In genomic region chr1:155044812-155045690, GRCh38 we compare ENCODE assay signal across 8 cellular contexts. TPM values are rescaled to one million over a fixed set of nuclear protein-coding genes. Genes with fewer than 3 reads are reported as not detected.
DNase-seq lines count a peak whose midpoint lies in the region; ATAC-seq and TF ChIP-seq lines count a peak whose summit lies in the region.

No MANE protein-coding gene starts in this region.

- no peak for TF ChIP-seq POLR2A in esophagus muscularis mucosa (IDR thresholded peaks at IDR 0.05; ENCODE audit: low read depth)
- peak; percentile 11 for TF ChIP-seq POLR2A in transverse colon (IDR thresholded peaks at IDR 0.05)

- peak; percentile 94 for ATAC-seq in CD8-positive, alpha-beta T cell
- no peak for ATAC-seq in GM18498 (IDR thresholded peaks at IDR 0.05; ENCODE audit: unreplicated experiment)

- H3K4me1 ChIP-seq in CD8-positive, alpha-beta T cell (ENCODE audit: insufficient read depth, low read length): no peaks in the 10 kb centered on the region
- peaks cover 41% of the 10 kb centered on the region for H3K4me1 ChIP-seq in NT2/D1 (ENCODE audit: insufficient read depth, insufficient read length)
- peaks cover 11 to 20% (median 17%) of the 10 kb centered on the region in 4 donors for H3K4me1 ChIP-seq in esophagus muscularis mucosa
- H3K4me1 ChIP-seq in transverse colon: peaks cover 20 to 32% (median 31%) of the 10 kb centered on the region in 4 donors

- no peak for TF ChIP-seq EP300 in esophagus muscularis mucosa (IDR thresholded peaks at IDR 0.05)
- TF ChIP-seq EP300 in transverse colon (IDR thresholded peaks at IDR 0.05; ENCODE audit: low read depth): no peak

- H3K4me3 ChIP-seq in CD8-positive, alpha-beta T cell (ENCODE audit: low read depth, low read length): no peak overlapping the region
- no peak overlapping the region for H3K4me3 ChIP-seq in NT2/D1 (ENCODE audit: insufficient read length, low read depth)
- H3K4me3 ChIP-seq in esophagus muscularis mucosa: no peak overlapping the region
- no peak overlapping the region for H3K4me3 ChIP-seq in transverse colon

- CTCF ChIA-PET in CD8-positive, alpha-beta T cell (lab: Charles Lee): interaction anchor here (0.6 to 20.1 kb wide), 23 partner anchors 10 to 564 kb away, joined by 3 to 528 read pairs (median 4); partner anchors contain the start of genes EFNA3, EFNA4 and KRTCAP2
- CTCF ChIA-PET in HEK293T (lab: Yijun Ruan, JAX): interaction anchor here (0.6 to 6.5 kb wide), 11 partner anchors 9 to 375 kb away, joined by 3 to 33 read pairs (median 5); no protein-coding TSS in a partner anchor

- H3K4me1 Mint-ChIP-seq in CD8-positive, alpha-beta T cell (ENCODE audit: low read depth): peaks cover 4% of the 10 kb centered on the region

- 55% methylated on average over 7 of the region's 7 CpGs for WGBS in esophagus muscularis mucosa
- WGBS in transverse colon (ENCODE audit: low coverage in 1 of 2), 2 donors: 50 to 53% methylated on average over 2 to 7 of the region's 7 CpGs

- H3K36me3 ChIP-seq in CD8-positive, alpha-beta T cell (ENCODE audit: insufficient read depth, low read length): no peaks in the 10 kb centered on the region
- H3K36me3 ChIP-seq in NT2/D1 (ENCODE audit: insufficient read depth, insufficient read length, low read length) (no peaks in the 10 kb centered on the region), esophagus muscularis mucosa (no peaks in the 10 kb centered on the region), transverse colon (no peaks in the 10 kb centered on the region)

- POLR2A ChIA-PET in CD8-positive, alpha-beta T cell (lab: Charles Lee): interaction anchor here (1.2 to 1.8 kb wide), 2 partner anchors 17 to 126 kb away, joined by 5 to 8 read pairs; no protein-coding TSS in a partner anchor
- POLR2A ChIA-PET in HEK293T (lab: Yijun Ruan, JAX): interaction anchor here (1.0 to 2.3 kb wide), 7 partner anchors 9 to 128 kb away, joined by 3 to 7 read pairs (median 3); partner anchors contain the start of genes KRTCAP2 and PYGO2

- peak; percentile 64 for TF ChIP-seq CTCF in CD8-positive, alpha-beta T cell (IDR thresholded peaks at IDR 0.05)
- TF ChIP-seq CTCF in esophagus muscularis mucosa (IDR thresholded peaks at IDR 0.05): peak; percentile 77 to 88 (median 79)
- peak; percentile 59 to 82 (median 72) for TF ChIP-seq CTCF in transverse colon (IDR thresholded peaks at IDR 0.05)

- H3K9ac ChIP-seq in NT2/D1 (ENCODE audit: insufficient read length, low read depth): peak overlapping the region; percentile 37

- no peaks in the 10 kb centered on the region for H3K9me3 Mint-ChIP-seq in CD8-positive, alpha-beta T cell

- in situ Hi-C loops in transverse colon (cut with MboI; ENCODE audit: low pct_ligation_motif_present in 1 of 4, low pct_unique_long_range_greater_than_20kb in 1 of 4, low sequenced_read_pairs in 3 of 4): no loop called here

- no peaks in the 10 kb centered on the region for H3K36me3 Mint-ChIP-seq in CD8-positive, alpha-beta T cell

- no peaks in the 10 kb centered on the region for H3K27me3 ChIP-seq in CD8-positive, alpha-beta T cell (ENCODE audit: insufficient read depth, low read length)
- H3K27me3 ChIP-seq in NT2/D1 (ENCODE audit: insufficient read depth, insufficient read length) (no peaks in the 10 kb centered on the region), esophagus muscularis mucosa (no peaks in the 10 kb centered on the region), transverse colon (no peaks in the 10 kb centered on the region)

- H3K9me3 ChIP-seq in CD8-positive, alpha-beta T cell (ENCODE audit: low read length): no peaks in the 10 kb centered on the region
- H3K9me3 ChIP-seq in NT2/D1 (ENCODE audit: insufficient read depth, low read length): no peaks in the 10 kb centered on the region
- no peaks in the 10 kb centered on the region for H3K9me3 ChIP-seq in esophagus muscularis mucosa
- H3K9me3 ChIP-seq in transverse colon: no peaks in the 10 kb centered on the region

- intact Hi-C loops in CD8-positive, alpha-beta T cell (cut with DNase I, micrococcal nuclease): loop anchor here (1.0 to 5.0 kb wide), 3 partner anchors 16 to 122 kb away; no protein-coding TSS in a partner anchor
- intact Hi-C loops in esophagus muscularis mucosa (cut with DNase I) (loop anchor here (2.0 kb wide), 1 partner anchor 40 kb away; no protein-coding TSS in a partner anchor), transverse colon (cut with DNase I; ENCODE audit: low total_unique reads) (no loop called here)

- H3K4me3 Mint-ChIP-seq in CD8-positive, alpha-beta T cell: no peak overlapping the region

- H3K27ac ChIP-seq in CD8-positive, alpha-beta T cell (ENCODE audit: low read depth, low read length): no peak overlapping the region
- H3K27ac ChIP-seq in esophagus muscularis mucosa (replicated peaks in 1 of 4): no peak overlapping the region
- H3K27ac ChIP-seq in transverse colon: peak overlapping the region; percentile 73 to 86 (median 83)

- peaks cover 3% of the 10 kb centered on the region for H3K27me3 Mint-ChIP-seq in CD8-positive, alpha-beta T cell (ENCODE audit: low read depth)

- H3K27ac Mint-ChIP-seq in CD8-positive, alpha-beta T cell: no peak overlapping the region

- DNase-seq in CD8-positive, alpha-beta T cell: peak in 6 of 7 experiments; percentile 42 to 70 (median 63)
- peak; percentile 82 for DNase-seq in HEK293T (ENCODE audit: extremely low spot score)
- peak; percentile 90 for DNase-seq in NT2/D1 (ENCODE audit: low read depth, low spot score)
- peak; percentile 43 for DNase-seq in activated T-cell treated with anti-CD3 and anti-CD28 coated beads for 4 hours
- no peak for DNase-seq in esophagus muscularis mucosa (ENCODE audit: extremely low spot score)
- peak; percentile 91 for DNase-seq in myocyte (ENCODE audit: low read depth)
- DNase-seq in transverse colon: peak; percentile 85

TF ChIP-seq in HEK293T, 16 proteins besides CTCF, POLR2A, EP300 and RAD21:
- TF ChIP-seq SP1 (IDR thresholded peaks at IDR 0.05) (no peak), CTBP1 (IDR thresholded peaks at IDR 0.05; ENCODE audit: borderline replicate concordance) (no peak), FOXA1 (IDR thresholded peaks at IDR 0.05) (no peak), HDGF (IDR thresholded peaks at IDR 0.05; ENCODE audit: borderline replicate concordance) (no peak), ARNT (IDR thresholded peaks at IDR 0.05) (no peak)
TF ChIP-seq in HEK293T: peak in this region for 0.

RNA-seq across cellular contexts. Expression of gene ADAM15, which starts 6.1 kb away (rescaled TPM):
- 10 to 100 TPM; 10.8 to 11.8 TPM for total RNA-seq in CD8-positive, alpha-beta T cell
- total RNA-seq in esophagus muscularis mucosa (100 to 1,000 TPM in 2 of 4 donors, 10 to 100 TPM in 2; 61.5 to 142 (median 115) TPM), myocyte (27.3 and 33.3 TPM in 2 replicates), transverse colon (100 to 1,000 TPM in 3 of 4 donors, 10 to 100 TPM in 1; 90.6 to 196 (median 115) TPM)
- polyA plus RNA-seq in myocyte (2012): 51.7 TPM

RNA-seq across cellular contexts. Expression of gene DCST1, which starts 11.4 kb away (rescaled TPM):
- under 1 TPM in 1 of 2 experiments, not detected in 1; 0.30 TPM for total RNA-seq in CD8-positive, alpha-beta T cell
- total RNA-seq in esophagus muscularis mucosa (under 1 TPM in 1 of 4 donors, not detected in 3; 0.42 TPM), myocyte (not detected in 2 replicates), transverse colon (under 1 TPM in 2 of 4 donors, not detected in 2; 0.32 to 0.41 TPM)
- polyA plus RNA-seq in myocyte (2012): 0.03 TPM

RNA-seq across cellular contexts. Expression of gene DCST2, which starts 11.5 kb away (rescaled TPM):
- under 1 TPM; 0.52 to 0.61 TPM for total RNA-seq in CD8-positive, alpha-beta T cell
- total RNA-seq in esophagus muscularis mucosa (under 1 TPM in 2 of 4 donors, not detected in 2; 0.11 to 0.19 TPM), myocyte (not detected in 2 replicates), transverse colon (1 to 10 TPM in 3 of 4 donors, not detected in 1; 1.9 to 4.6 (median 4.5) TPM)
- polyA plus RNA-seq in myocyte (2012): 0.15 TPM

RNA-seq across cellular contexts. Expression of gene EFNA4, which starts 18.5 kb away (rescaled TPM):
- total RNA-seq in CD8-positive, alpha-beta T cell: 1 to 10 TPM; 1.4 to 1.8 TPM
- total RNA-seq in esophagus muscularis mucosa: 1 to 10 TPM in 3 of 4 donors, under 1 TPM in 1; 0.83 to 4.5 (median 3.2) TPM
- total RNA-seq in myocyte: 4.9 and 8.3 TPM in 2 replicates
- 6.4 TPM for polyA plus RNA-seq in myocyte (2012)
- total RNA-seq in transverse colon: 10 to 100 TPM; 18.3 to 57.2 (median 37.2) TPM

RNA-seq across cellular contexts. Expression of gene EFNA3, which starts 33.6 kb away (rescaled TPM):
- total RNA-seq in CD8-positive, alpha-beta T cell: under 1 TPM; 0.46 to 0.69 TPM
- total RNA-seq in esophagus muscularis mucosa (1 to 10 TPM in 2 of 4 donors, under 1 TPM in 1, not detected in 1; 0.91 to 1.7 (median 1.7) TPM), myocyte (0.56 and 0.88 TPM in 2 replicates), transverse colon (1 to 10 TPM; 3.4 to 7.9 (median 7.2) TPM)
- 4.6 TPM for polyA plus RNA-seq in myocyte (2012)

Comparison
In these comparisons a context has a peak if more than half of its experiments do, and no peak if none do; other contexts are left out.
1. H3K27ac ChIP-seq: peak in transverse colon (4 of 4); none in CD8-positive, alpha-beta T cell (single experiment) and esophagus muscularis mucosa (0 of 4).
2. Peak in every context shown above with its lines, with median percentiles within 50 percentile points of each other: CTCF ChIP-seq.